Comparison of ENCODE assay signal across 1 cellular context in the genomic region with DNA sequence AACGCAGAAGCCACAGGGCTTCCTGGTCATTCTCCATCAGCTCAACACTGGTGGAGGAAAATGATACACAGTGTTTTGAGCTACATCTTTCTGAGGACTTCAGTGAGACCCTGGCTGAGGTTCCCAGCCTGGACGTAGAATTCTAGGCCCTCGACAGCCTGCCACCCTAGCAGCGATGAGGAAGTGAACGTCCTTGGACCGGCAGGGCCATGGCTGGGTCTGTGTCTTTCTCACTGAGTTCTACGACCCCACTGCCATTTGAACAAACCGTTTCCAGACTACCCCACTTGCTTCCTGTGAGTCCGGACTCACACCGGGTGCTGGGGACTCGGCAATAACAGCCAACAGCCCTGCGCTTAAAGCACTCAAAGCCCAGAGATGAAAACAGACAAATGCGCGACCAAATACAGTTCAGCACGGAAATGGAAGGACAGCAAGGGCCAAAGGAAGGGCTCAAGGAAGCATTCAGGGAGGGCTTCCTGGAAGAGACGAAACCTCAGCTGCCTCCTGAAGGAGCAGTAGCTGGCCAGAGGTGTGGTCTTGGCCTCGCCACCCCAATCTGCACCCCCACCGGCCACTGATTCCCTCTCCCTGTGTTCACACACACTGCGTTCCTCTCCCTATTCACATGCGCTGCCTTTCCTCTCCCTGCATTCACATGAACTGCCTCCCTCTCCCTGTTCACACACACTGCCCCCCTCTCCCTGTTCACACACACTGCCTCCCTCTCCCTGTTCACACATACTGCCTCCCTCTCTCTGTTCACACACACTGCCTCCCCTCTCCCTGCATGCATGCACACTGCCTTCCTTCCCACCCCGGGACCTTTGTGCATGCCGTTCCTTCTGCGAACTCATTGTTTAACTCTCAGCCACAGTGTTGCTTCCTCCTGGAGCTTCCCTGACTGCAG.
TF ChIP-seq lines count a peak whose summit lies in the region.

No MANE protein-coding gene starts in this region.

TF ChIP-seq in neural cell, 6 proteins besides CTCF, POLR2A, EP300 and RAD21 (continued from another document):
- TF ChIP-seq TAF1 (IDR thresholded peaks at IDR 0.05; ENCODE audit: low read depth) (no peak), EZH2 (IDR thresholded peaks at IDR 0.05; ENCODE audit: borderline replicate concordance, insufficient read depth, low read length, poor library complexity, severe bottlenecking) (no peak)
